In genomic region chr7:100017875-100018274, GRCh38 we compare ENCODE assay signal across 16 cellular contexts. TPM values are rescaled to one million over a fixed set of nuclear protein-coding genes. Genes with fewer than 3 reads are reported as not detected.
DNase-seq lines count a peak whose midpoint lies in the region; FAIRE-seq and TF ChIP-seq lines count a peak whose summit lies in the region.
"Had no signal": no experiment of that assay in that cellular context is flagged by ENCODE, and none has a peak within 500 bp of the region (broad histone marks: within the 10 kb centered on the region; RNA-seq: fewer than 3 reads in every experiment).

No MANE protein-coding gene starts in this region.

- FAIRE-seq in RCC 7860 (lab: Jason Lieb, UNC): no peak

- H3K4me3 ChIP-seq in muscle layer of colon (ENCODE audit: low read depth in 1 of 2, low read length in 2 of 2) (no peak overlapping the region), transverse colon (peak overlapping the region in 2 of 4 donors; percentile 91 to 100)

- H3K9me3 ChIP-seq in muscle layer of colon (ENCODE audit: low read length) (no peaks in the 10 kb centered on the region), transverse colon (no peaks in the 10 kb centered on the region)

- no peaks in the 10 kb centered on the region for H3K27me3 ChIP-seq in muscle layer of colon (ENCODE audit: control insufficient read depth in 1 of 2, insufficient read depth in 2 of 2, low read length in 2 of 2)
- H3K27me3 ChIP-seq in transverse colon: no peaks in the 10 kb centered on the region

- TF ChIP-seq EP300 in transverse colon (IDR thresholded peaks at IDR 0.05; ENCODE audit: low read depth): no peak

- no peaks in the 10 kb centered on the region for H3K9me3 Mint-ChIP-seq in activated naive CD8-positive, alpha-beta T cell (ENCODE audit: low read depth)
- H3K9me3 Mint-ChIP-seq in activated naive CD8-positive, alpha-beta T cell treated with anti-CD3 and anti-CD28 coated beads for 36 hours: no peaks in the 10 kb centered on the region
- H3K9me3 Mint-ChIP-seq: activated CD4-positive, alpha-beta memory T cell treated with anti-CD3 and anti-CD28 coated beads for 36 hours; T-helper 2 cell treated with Interferon-gamma antibody and Interleukin-4, amounts not matched to agents 5 μg/mL and 100 μg/mL, for 36 hours had no signal

- no peaks in the 10 kb centered on the region for H3K27me3 Mint-ChIP-seq in activated naive CD8-positive, alpha-beta T cell
- no peaks in the 10 kb centered on the region for H3K27me3 Mint-ChIP-seq in activated naive CD8-positive, alpha-beta T cell treated with anti-CD3 and anti-CD28 coated beads for 36 hours
- H3K27me3 Mint-ChIP-seq: activated CD4-positive, alpha-beta memory T cell treated with anti-CD3 and anti-CD28 coated beads for 36 hours had no signal

- H3K36me3 ChIP-seq in muscle layer of colon (ENCODE audit: insufficient read depth, low read length): peaks cover 5% of the 10 kb centered on the region
- no peaks in the 10 kb centered on the region for H3K36me3 ChIP-seq in transverse colon

- WGBS in transverse colon (ENCODE audit: low coverage in 1 of 2), 2 donors: 61 to 63% methylated on average over 5 of the region's 5 CpGs

- no peak for DNase-seq in activated naive CD8-positive, alpha-beta T cell treated with anti-CD3 and anti-CD28 coated beads for 36 hours
- DNase-seq in caudate nucleus (lab: John Stamatoyannopoulos, UW) (no peak), transverse colon (no peak), DMS153 (lab: John Stamatoyannopoulos, UW) (no peak), RCC 7860 (ENCODE audit: low spot score) (no peak), posterior vena cava (ENCODE audit: low spot score) (no peak)
- DNase-seq: activated CD4-positive, alpha-beta memory T cell treated with anti-CD3 and anti-CD28 coated beads for 36 hours; amniotic stem cell; effector CD4-positive, alpha-beta T cell; left cardiac atrium; NCI-H1436 treated with DMSO at 0.1 percent for 48 hours; NCI-H446 treated with DMSO at 0.1 percent for 48 hours; RPMI8226 had no signal

- H3K36me3 Mint-ChIP-seq in activated naive CD8-positive, alpha-beta T cell: peaks cover 5% of the 10 kb centered on the region
- peaks cover 32% of the 10 kb centered on the region for H3K36me3 Mint-ChIP-seq in activated naive CD8-positive, alpha-beta T cell treated with anti-CD3 and anti-CD28 coated beads for 36 hours

- in situ Hi-C loops in transverse colon (cut with MboI; ENCODE audit: low pct_ligation_motif_present in 1 of 4, low pct_unique_long_range_greater_than_20kb in 1 of 4, low sequenced_read_pairs in 3 of 4): no loop called here

- TF ChIP-seq CTCF in transverse colon (IDR thresholded peaks at IDR 0.05): no peak

- peak overlapping the region; percentile 18 for H3K4me3 Mint-ChIP-seq in activated naive CD8-positive, alpha-beta T cell
- H3K4me3 Mint-ChIP-seq in activated naive CD8-positive, alpha-beta T cell treated with anti-CD3 and anti-CD28 coated beads for 36 hours: no peak overlapping the region
- H3K4me3 Mint-ChIP-seq: activated CD4-positive, alpha-beta memory T cell treated with anti-CD3 and anti-CD28 coated beads for 36 hours; T-helper 2 cell treated with Interferon-gamma antibody and Interleukin-4, amounts not matched to agents 5 μg/mL and 100 μg/mL, for 36 hours had no signal

- no peak overlapping the region for H3K9ac ChIP-seq in muscle layer of colon (ENCODE audit: low read length)

- peak overlapping the region; percentile 95 for H3K27ac ChIP-seq in caudate nucleus (ENCODE audit: low read depth, low read length)
- peak overlapping the region; percentile 27 for H3K27ac ChIP-seq in muscle layer of colon (ENCODE audit: low read depth, low read length)
- H3K27ac ChIP-seq in transverse colon: peak overlapping the region; percentile 96 to 100 (median 98)

- H3K4me1 Mint-ChIP-seq in activated naive CD8-positive, alpha-beta T cell (ENCODE audit: low read depth): peaks cover 64% of the 10 kb centered on the region
- peaks cover 48% of the 10 kb centered on the region for H3K4me1 Mint-ChIP-seq in activated naive CD8-positive, alpha-beta T cell treated with anti-CD3 and anti-CD28 coated beads for 36 hours

- intact Hi-C loops in transverse colon (cut with DNase I; ENCODE audit: low total_unique reads): no loop called here
- intact Hi-C loops in posterior vena cava (cut with DNase I): no loop called here

- H3K27ac Mint-ChIP-seq in activated naive CD8-positive, alpha-beta T cell: peak overlapping the region; percentile 31
- no peak overlapping the region for H3K27ac Mint-ChIP-seq in activated naive CD8-positive, alpha-beta T cell treated with anti-CD3 and anti-CD28 coated beads for 36 hours
- H3K27ac Mint-ChIP-seq: activated CD4-positive, alpha-beta memory T cell treated with anti-CD3 and anti-CD28 coated beads for 36 hours; T-helper 2 cell treated with Interferon-gamma antibody and Interleukin-4, amounts not matched to agents 5 μg/mL and 100 μg/mL, for 36 hours had no signal

- no peak for TF ChIP-seq POLR2A in transverse colon (IDR thresholded peaks at IDR 0.05)

- peaks cover 34% of the 10 kb centered on the region for H3K4me1 ChIP-seq in muscle layer of colon (ENCODE audit: insufficient read depth, low read length)
- H3K4me1 ChIP-seq in transverse colon: peaks cover 26 to 74% (median 58%) of the 10 kb centered on the region in 4 donors

RNA-seq across cellular contexts. Expression of gene ZKSCAN1, which starts 2.5 kb away (rescaled TPM):
- 10 to 100 TPM; 38.6 to 41.5 TPM for total RNA-seq in activated naive CD8-positive, alpha-beta T cell treated with anti-CD3 and anti-CD28 coated beads for 36 hours
- total RNA-seq in transverse colon: 10 to 100 TPM; 63.1 to 97.5 (median 84.5) TPM
- total RNA-seq in posterior vena cava: 10 to 100 TPM; 47.4 to 53.1 TPM

RNA-seq across cellular contexts. Expression of gene ZSCAN21, which starts 31.7 kb away (rescaled TPM):
- total RNA-seq in activated naive CD8-positive, alpha-beta T cell treated with anti-CD3 and anti-CD28 coated beads for 36 hours: 1 to 10 TPM; 9.0 to 9.4 TPM
- total RNA-seq in transverse colon (10 to 100 TPM in 2 of 4 donors, 1 to 10 TPM in 1, under 1 TPM in 1; 0.75 to 28.7 (median 10.0) TPM), posterior vena cava (10 to 100 TPM in 1 of 2 donors, 1 to 10 TPM in 1; 9.2 to 10.7 TPM)

RNA-seq across cellular contexts. Expression of gene AZGP1, which starts 42.0 kb away (rescaled TPM):
- total RNA-seq in activated naive CD8-positive, alpha-beta T cell treated with anti-CD3 and anti-CD28 coated beads for 36 hours: not detected
- total RNA-seq in transverse colon (10 to 100 TPM in 1 of 4 donors, 1 to 10 TPM in 1, not detected in 2; 3.2 to 17.1 TPM), posterior vena cava (1 to 10 TPM in 1 of 2 donors, under 1 TPM in 1; 0.33 to 1.2 TPM)
- total RNA-seq: activated CD4-positive, alpha-beta memory T cell treated with anti-CD3 and anti-CD28 coated beads for 36 hours had no signal

Comparison
In these comparisons a context has a peak if more than half of its experiments do, and no peak if none do; other contexts are left out.
1. H3K27ac ChIP-seq: peak in every context shown above with its lines; median percentile 98 in transverse colon; 95 in caudate nucleus; 27 in muscle layer of colon.